In genomic region chr5:61587120-61587519, GRCh38 we compare ENCODE assay signal across 18 cellular contexts.
"Had no signal": no experiment of that assay in that cellular context is flagged by ENCODE, and none has a peak within 500 bp of the region (broad histone marks: within the 10 kb centered on the region; RNA-seq: fewer than 3 reads in every experiment).

No MANE protein-coding gene starts in this region.

- H3K4me1 ChIP-seq: transverse colon had no signal

- H3K27me3 ChIP-seq: gastroesophageal sphincter, right atrium auricular region, transverse colon had no signal

- H3K36me3 ChIP-seq: gastroesophageal sphincter, right atrium auricular region, transverse colon had no signal

- H3K4me3 ChIP-seq: gastroesophageal sphincter, right atrium auricular region, transverse colon had no signal

- H3K9me3 ChIP-seq: gastroesophageal sphincter, right atrium auricular region, transverse colon had no signal

- DNase-seq: activated CD4-positive, alpha-beta memory T cell treated with anti-CD3 and anti-CD28 coated beads, Interleukin-2, amount 10 ng/mL, durations not matched to agents 7 days and 5 days; activated CD4-positive, alpha-beta T cell treated with anti-CD3 and anti-CD28 coated beads for 4 hours; activated gamma-delta T cell; activated T-cell treated with anti-CD3 and anti-CD28 coated beads, Interleukin-2, amount 50 U/mL, for 48 hours; amniotic stem cell; cerebellar nuclear complex; effector memory CD8-positive, alpha-beta T cell; islet precursor cell; naive thymus-derived CD8-positive, alpha-beta T cell; occipital lobe; small intestine; stimulated activated naive CD8-positive, alpha-beta T cell treated with anti-CD3 and anti-CD28 coated beads, Interleukin-15, Interleukin-2, amounts not matched to agents 100 U/mL and 50 U/mL, for 24 hours; transverse colon had no signal

- H3K27ac ChIP-seq: epithelial cell of prostate, gastroesophageal sphincter, right atrium auricular region, transverse colon had no signal

- FAIRE-seq: small intestine had no signal

- ATAC-seq: activated naive CD4-positive, alpha-beta T cell treated with anti-CD3 and anti-CD28 coated beads, Interleukin-2, amount 50 U/mL, for 72 hours; effector memory CD8-positive, alpha-beta T cell; gastroesophageal sphincter; naive thymus-derived CD8-positive, alpha-beta T cell; stimulated activated naive CD8-positive, alpha-beta T cell treated with anti-CD3 and anti-CD28 coated beads, Interleukin-15, Interleukin-2, amounts not matched to agents 100 U/mL and 50 U/mL, for 24 hours; WTC11 had no signal
